In genomic region chr4:4860803-4861591, GRCh38 we compare ENCODE assay signal across 8 cellular contexts. TPM values are rescaled to one million over a fixed set of nuclear protein-coding genes. Genes with fewer than 3 reads are reported as not detected.
DNase-seq lines count a peak whose midpoint lies in the region; ATAC-seq and TF ChIP-seq lines count a peak whose summit lies in the region.

No MANE protein-coding gene starts in this region.

- TF ChIP-seq CTCF in astrocyte of the cerebellum (IDR thresholded peaks at IDR 0.05; ENCODE audit: low read depth, low read length, missing control alignments) (peak; percentile 18), left lung (IDR thresholded peaks at IDR 0.05) (no peak), transverse colon (IDR thresholded peaks at IDR 0.05) (no peak), GM10248 (IDR thresholded peaks at IDR 0.05; ENCODE audit: control extremely low read depth, extremely low read depth, low read depth, missing control alignments) (no peak)

- peaks cover 33% of the 10 kb centered on the region for H3K4me1 Mint-ChIP-seq in activated T-cell treated with anti-CD3 and anti-CD28 coated beads, Interleukin-2, amount 50 U/mL, for 24 hours (ENCODE audit: low read depth)

- H3K36me3 ChIP-seq in left lung (peaks cover 0 to 5% of the 10 kb centered on the region in 2 donors), transverse colon (no peaks in the 10 kb centered on the region)

- peak overlapping the region in 1 of 2 donors; percentile 70 for H3K27ac ChIP-seq in left lung
- H3K27ac ChIP-seq in transverse colon, result no peak overlapping the region

- no peak for TF ChIP-seq POLR2A in transverse colon (IDR thresholded peaks at IDR 0.05)

- peaks cover 84% of the 10 kb centered on the region for H3K27me3 Mint-ChIP-seq in activated T-cell treated with anti-CD3 and anti-CD28 coated beads, Interleukin-2, amount 50 U/mL, for 24 hours

- intact Hi-C loops in left lung (cut with DNase I), result no loop called here
- intact Hi-C loops in transverse colon (cut with DNase I; ENCODE audit: low total_unique reads), result no loop called here

- no peak for ATAC-seq in left lung

- H3K9me3 Mint-ChIP-seq in activated T-cell treated with anti-CD3 and anti-CD28 coated beads, Interleukin-2, amount 50 U/mL, for 24 hours, result peaks cover 2% of the 10 kb centered on the region

- CTCF ChIA-PET in GM10248 (lab: Yijun Ruan, JAX), result no interaction called here

- no peak for DNase-seq in activated T-cell treated with anti-CD3 and anti-CD28 coated beads, Interleukin-2, amount 50 U/mL, for 24 hours
- DNase-seq in activated T-cell treated with anti-CD3 and anti-CD28 coated beads for 4 hours (no peak), astrocyte of the cerebellum (ENCODE audit: low read depth) (no peak), left lung (no peak), transverse colon (no peak), GF-D8 (lab: John Stamatoyannopoulos, UW) (no peak), GM10248 (ENCODE audit: extremely low spot score) (no peak)
- DNase-seq in stimulated activated CD4-positive, alpha-beta T cell treated with anti-CD3 and anti-CD28 coated beads, Interleukin-2, amount 100 ng/mL, for 48 hours, result no peak

- H3K27me3 ChIP-seq in left lung (peaks cover 91 to 100% of the 10 kb centered on the region in 2 donors), transverse colon (peaks cover 100% of the 10 kb centered on the region)

- peak overlapping the region; percentile 79 for H3K4me3 ChIP-seq in astrocyte of the cerebellum (ENCODE audit: low read depth, low read length)
- peak overlapping the region; percentile 46 to 57 for H3K4me3 ChIP-seq in left lung
- peak overlapping the region; percentile 1 to 69 (median 50) for H3K4me3 ChIP-seq in transverse colon

- TF ChIP-seq EP300 in transverse colon (IDR thresholded peaks at IDR 0.05; ENCODE audit: low read depth), result no peak

- H3K27ac Mint-ChIP-seq in activated T-cell treated with anti-CD3 and anti-CD28 coated beads, Interleukin-2, amount 50 U/mL, for 24 hours, result no peak overlapping the region

- H3K4me1 ChIP-seq in left lung (peaks cover 6 to 35% of the 10 kb centered on the region in 2 donors), transverse colon (peaks cover 11 to 51% (median 39%) of the 10 kb centered on the region in 4 donors)

- H3K36me3 Mint-ChIP-seq in activated T-cell treated with anti-CD3 and anti-CD28 coated beads, Interleukin-2, amount 50 U/mL, for 24 hours (ENCODE audit: low read depth), result no peaks in the 10 kb centered on the region

- in situ Hi-C loops in astrocyte of the cerebellum (cut with HindIII; ENCODE audit: low sequenced_read_pairs), result no loop called here
- in situ Hi-C loops in transverse colon (cut with MboI; ENCODE audit: low pct_ligation_motif_present in 1 of 4, low pct_unique_long_range_greater_than_20kb in 1 of 4, low sequenced_read_pairs in 3 of 4), result loop anchor here in 1 of 4 donors (25.0 kb wide), 1 partner anchor 374 kb away; no protein-coding TSS in a partner anchor

- WGBS in transverse colon (ENCODE audit: low coverage in 1 of 2), 2 donors, result 0 to 6% methylated on average over 5 to 39 of the region's 39 CpGs

- H3K9me3 ChIP-seq in left lung, result no peaks in the 10 kb centered on the region
- no peaks in the 10 kb centered on the region for H3K9me3 ChIP-seq in transverse colon

- POLR2A ChIA-PET in GM10248 (lab: Yijun Ruan, JAX), result no interaction called here

- H3K4me3 Mint-ChIP-seq in activated T-cell treated with anti-CD3 and anti-CD28 coated beads, Interleukin-2, amount 50 U/mL, for 24 hours, result peak overlapping the region; percentile 65

RNA-seq across cellular contexts. Expression of gene MSX1, which starts 1.5 kb away (rescaled TPM):
- total RNA-seq in left lung, result 1 to 10 TPM; 2.0 to 2.9 TPM
- under 1 TPM in 1 of 4 donors, not detected in 3; 0.41 TPM for total RNA-seq in transverse colon
